In the genomic region with DNA sequence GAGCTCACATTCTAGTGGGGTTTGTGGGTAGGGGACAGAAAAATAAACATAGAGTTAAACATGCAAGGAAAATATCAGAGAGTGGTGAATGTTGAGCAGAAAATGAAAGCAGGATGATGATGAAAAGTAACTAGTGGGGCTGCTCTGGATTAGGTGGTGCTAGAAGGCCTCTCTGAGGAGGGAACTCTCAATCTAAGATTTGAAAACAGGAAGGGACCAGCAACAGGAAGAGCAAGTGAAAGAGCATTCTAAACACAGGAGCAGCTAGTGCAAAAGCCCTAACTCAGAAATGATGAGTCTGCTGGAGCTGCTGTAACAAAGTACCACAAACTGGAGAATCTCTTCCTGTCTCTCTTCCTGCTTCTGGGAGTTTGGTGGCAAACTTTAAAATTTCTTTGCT, we compare ENCODE assay signal across 13 cellular contexts.
A peak's percentile ranks its signal among the peaks of the same experiment; 100 is the strongest.
DNase-seq lines count a peak whose midpoint lies in the region; ATAC-seq and TF ChIP-seq lines count a peak whose summit lies in the region.
"Had no signal": no experiment of that assay in that cellular context is flagged by ENCODE, and none has a peak within 500 bp of the region (broad histone marks: within the 10 kb centered on the region; RNA-seq: fewer than 3 reads in every experiment).

No MANE protein-coding gene starts in this region.

- H3K9me3 ChIP-seq in SK-N-MC (ENCODE audit: low read depth, low read length) (no peaks in the 10 kb centered on the region), BE2C (no peaks in the 10 kb centered on the region)
- H3K9me3 ChIP-seq in naive thymus-derived CD4-positive, alpha-beta T cell (ENCODE audit: control insufficient read depth in 2 of 3, low read length in 3 of 3), result no peaks in the 10 kb centered on the region

- no peaks in the 10 kb centered on the region for H3K27me3 Mint-ChIP-seq in naive thymus-derived CD4-positive, alpha-beta T cell

- peak overlapping the region; percentile 4; the same call in 1 of the 2 replicates for H3K27ac ChIP-seq in SK-N-MC
- no peak overlapping the region for H3K27ac ChIP-seq in naive thymus-derived CD4-positive, alpha-beta T cell (ENCODE audit: low read depth, low read length)
- H3K27ac ChIP-seq: PC-9 had no signal

- TF ChIP-seq POLR2A in GM18505 (IDR thresholded peaks at IDR 0.05; ENCODE audit: borderline replicate concordance, extremely low read depth, insufficient read depth, insufficient read length), result no peak

- no peaks in the 10 kb centered on the region for H3K4me1 Mint-ChIP-seq in naive thymus-derived CD4-positive, alpha-beta T cell

- H3K36me3 ChIP-seq in SK-N-MC (ENCODE audit: insufficient read depth, low read length), result no peaks in the 10 kb centered on the region
- H3K36me3 ChIP-seq in BE2C, result no peaks in the 10 kb centered on the region
- no peaks in the 10 kb centered on the region for H3K36me3 ChIP-seq in naive thymus-derived CD4-positive, alpha-beta T cell (ENCODE audit: control insufficient read depth in 2 of 3, insufficient read depth in 3 of 3, low read length in 3 of 3)

- CTCF ChIA-PET in naive thymus-derived CD4-positive, alpha-beta T cell (lab: Charles Lee), result no interaction called here

- POLR2A ChIA-PET in naive thymus-derived CD4-positive, alpha-beta T cell (lab: Charles Lee), result no interaction called here

- H3K9ac ChIP-seq in SK-N-MC (ENCODE audit: insufficient read length), result no peak overlapping the region

- TF ChIP-seq CTCF in BE2C (IDR thresholded peaks at IDR 0.05; ENCODE audit: low read depth, low read length), result no peak

- H3K4me3 ChIP-seq in SK-N-MC, result no peak overlapping the region
- no peak overlapping the region for H3K4me3 ChIP-seq in BE2C (ENCODE audit: low read depth, low read length)
- H3K4me3 ChIP-seq in naive thymus-derived CD4-positive, alpha-beta T cell (ENCODE audit: low read length), result no peak overlapping the region
- H3K4me3 ChIP-seq: PC-9 had no signal

- DNase-seq in SK-N-MC (ENCODE audit: low read depth, low spot score) (no peak), SIG-M5 treated with dmso at 0.1 percent for 504 hours (lab: John Stamatoyannopoulos, UW; ENCODE audit: unreplicated experiment) (no peak), left lobe of liver (ENCODE audit: low spot score) (no peak), BE2C (no peak)
- no peak for DNase-seq in naive thymus-derived CD4-positive, alpha-beta T cell
- DNase-seq: effector CD8-positive, alpha-beta T cell; head of caudate nucleus; mammary epithelial cell; NCI-H2081 treated with DMSO at 0.1 percent for 48 hours; PC-9 had no signal

- ATAC-seq in GM18505 (IDR thresholded peaks at IDR 0.05; ENCODE audit: unreplicated experiment), result peak; percentile 78
- ATAC-seq in GM21423 (IDR thresholded peaks at IDR 0.05; ENCODE audit: unreplicated experiment), result peak; percentile 72
- ATAC-seq in HG03103 (IDR thresholded peaks at IDR 0.05; ENCODE audit: low read depth, unreplicated experiment), result peak; percentile 58
- ATAC-seq in left lobe of liver, result no peak
- no peak for ATAC-seq in naive thymus-derived CD4-positive, alpha-beta T cell

- H3K4me3 Mint-ChIP-seq in naive thymus-derived CD4-positive, alpha-beta T cell, result no peak overlapping the region

- H3K27me3 ChIP-seq in BE2C, result no peaks in the 10 kb centered on the region
- H3K27me3 ChIP-seq in naive thymus-derived CD4-positive, alpha-beta T cell (ENCODE audit: control insufficient read depth in 2 of 2, insufficient read depth in 2 of 2, low read length in 2 of 2), result no peaks in the 10 kb centered on the region

- peaks cover 4% of the 10 kb centered on the region; the same call in 1 of the 2 replicates for H3K4me1 ChIP-seq in BE2C
- no peaks in the 10 kb centered on the region for H3K4me1 ChIP-seq in naive thymus-derived CD4-positive, alpha-beta T cell (ENCODE audit: control insufficient read depth in 2 of 2, insufficient read depth in 2 of 2, low read length in 2 of 2)

- no peaks in the 10 kb centered on the region for H3K36me3 Mint-ChIP-seq in naive thymus-derived CD4-positive, alpha-beta T cell

- intact Hi-C loops in naive thymus-derived CD4-positive, alpha-beta T cell (cut with micrococcal nuclease), result no loop called here

- no peak overlapping the region for H3K27ac Mint-ChIP-seq in naive thymus-derived CD4-positive, alpha-beta T cell

- peaks cover 0 to 7% (median 2%) of the 10 kb centered on the region in 11 donors for H3K9me3 Mint-ChIP-seq in naive thymus-derived CD4-positive, alpha-beta T cell

Comparison
In these comparisons a context has a peak if more than half of its experiments do, and no peak if none do; other contexts are left out.
1. ATAC-seq: peak in GM18505 (single experiment), GM21423 (single experiment) and HG03103 (single experiment); none in left lobe of liver (single experiment) and naive thymus-derived CD4-positive, alpha-beta T cell (single experiment).